Comparison of ENCODE assay signal across 16 cellular contexts in genomic region chr15:57310876-57311275, GRCh38.
"Had no signal": no experiment of that assay in that cellular context is flagged by ENCODE, and none has a peak within 500 bp of the region (broad histone marks: within the 10 kb centered on the region; RNA-seq: fewer than 3 reads in every experiment).

No MANE protein-coding gene starts in this region.

- H3K36me3 ChIP-seq: brain microvascular endothelial cell, esophagus muscularis mucosa had no signal

- ATAC-seq: activated CD8-positive, alpha-beta memory T cell treated with anti-CD3 and anti-CD28 coated beads, Interleukin-2, amount 10 ng/mL, durations not matched to agents 7 days and 5 days; natural killer cell; SK-N-SH treated with all-trans-retinoic acid at 6 μM for 48 hours; T-cell had no signal

- FAIRE-seq: endothelial cell of umbilical vein had no signal

- H3K27me3 ChIP-seq: brain microvascular endothelial cell, esophagus muscularis mucosa had no signal

- H3K36me3 Mint-ChIP-seq: activated CD8-positive, alpha-beta memory T cell treated with anti-CD3 and anti-CD28 coated beads, Interleukin-2, amount 10 ng/mL, durations not matched to agents 7 days and 5 days; natural killer cell; T-cell had no signal

- DNase-seq: activated CD4-positive, alpha-beta memory T cell treated with anti-CD3 and anti-CD28 coated beads, Interleukin-2, amount 10 ng/mL, durations not matched to agents 7 days and 5 days; activated CD4-positive, alpha-beta T cell treated with anti-CD3 and anti-CD28 coated beads for 48 hours; activated CD4-positive, CD25-positive, alpha-beta regulatory T cell; activated CD8-positive, alpha-beta memory T cell treated with anti-CD3 and anti-CD28 coated beads, Interleukin-2, amount 10 ng/mL, durations not matched to agents 7 days and 5 days; activated naive CD4-positive, alpha-beta T cell treated with anti-CD3 and anti-CD28 coated beads for 36 hours; brain microvascular endothelial cell; central memory CD4-positive, alpha-beta T cell; effector CD4-positive, alpha-beta T cell; mesenchymal stem cell; natural killer cell; nucleus accumbens; T-cell had no signal

- H3K4me3 Mint-ChIP-seq: activated CD4-positive, alpha-beta memory T cell treated with anti-CD3 and anti-CD28 coated beads, Interleukin-2, amount 10 ng/mL, durations not matched to agents 7 days and 5 days; activated CD8-positive, alpha-beta memory T cell treated with anti-CD3 and anti-CD28 coated beads, Interleukin-2, amount 10 ng/mL, durations not matched to agents 7 days and 5 days; activated naive CD4-positive, alpha-beta T cell treated with anti-CD3 and anti-CD28 coated beads for 36 hours; natural killer cell; T-cell had no signal

- H3K27ac ChIP-seq: brain microvascular endothelial cell, coronary artery, esophagus muscularis mucosa had no signal

- H3K27ac Mint-ChIP-seq: activated CD4-positive, alpha-beta memory T cell treated with anti-CD3 and anti-CD28 coated beads, Interleukin-2, amount 10 ng/mL, durations not matched to agents 7 days and 5 days; activated CD8-positive, alpha-beta memory T cell treated with anti-CD3 and anti-CD28 coated beads, Interleukin-2, amount 10 ng/mL, durations not matched to agents 7 days and 5 days; activated naive CD4-positive, alpha-beta T cell treated with anti-CD3 and anti-CD28 coated beads for 36 hours; natural killer cell; T-cell had no signal

- H3K9me3 ChIP-seq: esophagus muscularis mucosa had no signal

- H3K9me3 Mint-ChIP-seq: activated CD4-positive, alpha-beta memory T cell treated with anti-CD3 and anti-CD28 coated beads, Interleukin-2, amount 10 ng/mL, durations not matched to agents 7 days and 5 days; activated naive CD4-positive, alpha-beta T cell treated with anti-CD3 and anti-CD28 coated beads for 36 hours; natural killer cell; T-cell had no signal

- H3K4me3 ChIP-seq: coronary artery, esophagus muscularis mucosa had no signal
